ENCODE assay signal across 8 cellular contexts in the genomic region with DNA sequence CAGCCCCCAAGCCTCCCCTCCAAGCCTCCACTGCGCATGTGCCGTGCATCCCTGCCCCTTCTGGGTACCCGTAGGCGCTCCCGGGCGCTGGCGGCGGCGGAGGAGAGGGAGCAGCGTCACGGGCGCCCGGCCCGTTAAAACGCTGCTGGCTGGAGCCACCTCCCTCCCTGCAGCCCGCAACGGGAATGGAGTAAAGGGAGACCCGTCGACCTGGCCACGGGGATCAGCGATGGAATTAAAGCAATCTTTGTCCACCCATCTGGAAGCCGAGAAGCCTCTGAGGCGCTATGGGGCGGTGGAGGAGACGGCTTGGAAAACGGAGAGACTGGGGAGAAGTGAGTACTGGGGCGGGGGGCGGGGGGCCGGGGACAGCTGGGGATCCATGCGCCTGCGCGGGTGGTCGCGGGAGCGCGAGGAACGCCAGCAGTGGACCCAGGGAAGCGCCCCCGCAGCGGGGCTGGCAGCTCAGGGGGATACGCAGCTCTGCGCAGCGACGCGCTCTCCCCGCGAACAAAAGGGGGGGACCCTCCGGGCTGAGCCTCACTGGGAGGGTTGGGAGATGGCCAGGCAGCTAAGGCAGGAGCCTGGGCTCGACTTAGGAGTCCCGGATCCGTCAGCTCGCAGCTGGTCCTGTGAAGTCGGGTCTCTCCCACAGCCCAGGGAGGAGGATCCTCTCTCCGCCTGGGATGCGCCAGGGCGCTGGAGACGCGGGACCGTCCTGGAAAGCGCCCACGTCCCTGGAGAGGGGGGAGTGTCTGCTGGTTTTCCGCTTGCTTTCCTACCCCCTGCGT. TPM values are rescaled to one million over a fixed set of nuclear protein-coding genes. Genes with fewer than 3 reads are reported as not detected.
A peak's percentile ranks its signal among the peaks of the same experiment; 100 is the strongest.
DNase-seq lines count a peak whose midpoint lies in the region; ATAC-seq and TF ChIP-seq lines count a peak whose summit lies in the region.

A gene (plus strand): TSS at position 164 of the 791 bp plus-strand sequence. CDS start 66 bp downstream, at position 230.

- H3K9me3 Mint-ChIP-seq in activated B cell treated with CpG ODN at 0.5 μM for 24 hours: no peaks in the 10 kb centered on the region

- H3K27me3 ChIP-seq in brain microvascular endothelial cell (replicated peaks) (no peaks in the 10 kb centered on the region), iPS DF 6.9 (ENCODE audit: control insufficient read depth, insufficient read depth, low read length) (no peaks in the 10 kb centered on the region; the same call in 1 of the 2 replicates), aorta (ENCODE audit: control insufficient read depth in 1 of 2, insufficient read depth in 2 of 2, low read length in 1 of 2) (no peaks in the 10 kb centered on the region)

- intact Hi-C loops in activated B cell treated with CpG ODN at 0.5 μM for 24 hours (cut with micrococcal nuclease) (no loop called here), aorta (cut with DNase I) (no loop called here)

- WGBS in iPS DF 6.9 (ENCODE audit: insufficient coverage, insufficient read length): no CpG with 5 or more reads among the region's 63 CpGs
- WGBS in aorta, 2 donors: 0% methylated on average over 42 to 63 of the region's 63 CpGs

- no peaks in the 10 kb centered on the region for H3K4me1 ChIP-seq in iPS DF 6.9 (ENCODE audit: control insufficient read depth, insufficient read depth, low read length)
- H3K4me1 ChIP-seq in aorta (ENCODE audit: control insufficient read depth in 1 of 2, insufficient read depth in 2 of 2, low read length in 2 of 2): peaks cover 0 to 4% of the 10 kb centered on the region in 2 donors

- peaks cover 15% of the 10 kb centered on the region for H3K4me1 Mint-ChIP-seq in activated B cell treated with CpG ODN at 0.5 μM for 24 hours

- no peak for TF ChIP-seq CTCF in HFF-Myc (IDR thresholded peaks at IDR 0.05; ENCODE audit: low read depth, low read length, missing control alignments)
- TF ChIP-seq CTCF in activated B cell treated with CpG ODN at 0.5 μM for 24 hours (IDR thresholded peaks at IDR 0.05): no peak
- TF ChIP-seq CTCF in brain microvascular endothelial cell (IDR thresholded peaks at IDR 0.05; ENCODE audit: low read depth, low read length, missing control alignments): no peak

- peaks cover 15% of the 10 kb centered on the region for H3K27me3 Mint-ChIP-seq in activated B cell treated with CpG ODN at 0.5 μM for 24 hours

- H3K4me3 ChIP-seq in HFF-Myc (replicated peaks; ENCODE audit: low read depth, low read length): peak within 1 kb of the TSS; percentile 87
- peak within 1 kb of the TSS; percentile 88 for H3K4me3 ChIP-seq in brain microvascular endothelial cell (ENCODE audit: low read depth, low read length)
- peak within 1 kb of the TSS; percentile 76 for H3K4me3 ChIP-seq in iPS DF 6.9 (ENCODE audit: low read length)
- H3K4me3 ChIP-seq in aorta (ENCODE audit: low read length in 2 of 2): peak within 1 kb of the TSS; percentile 64 to 82

- ATAC-seq in activated B cell treated with CpG ODN at 0.5 μM for 24 hours (ENCODE audit: low read depth): peak; percentile 61
- ATAC-seq in aorta (ENCODE audit: low FRiP score): peak; percentile 94
- ATAC-seq in HG03469 (IDR thresholded peaks at IDR 0.05; ENCODE audit: unreplicated experiment): no peak

- POLR2A ChIA-PET in activated B cell treated with CpG ODN at 0.5 μM for 24 hours (lab: Charles Lee): interaction anchor here (0.6 to 1.3 kb wide), 2 partner anchors 158 to 208 kb away, joined by 5 to 6 read pairs; a partner anchor contains a TSS

- DNase-seq in 8988T (peak; percentile 31), HFF-Myc (ENCODE audit: extremely low read depth, low read depth) (no peak), activated B cell treated with CpG ODN at 0.5 μM for 24 hours (peak; percentile 42), brain microvascular endothelial cell (peak; percentile 61), iPS DF 6.9 (ENCODE audit: low read depth, low spot score) (no peak), retina (peak; percentile 93), aorta (peak; percentile 87 to 95)

- CTCF ChIA-PET in activated B cell treated with CpG ODN at 0.5 μM for 24 hours (lab: Charles Lee): no interaction called here

- H3K27ac ChIP-seq in brain microvascular endothelial cell (peak within 1 kb of the TSS; percentile 53), iPS DF 6.9 (ENCODE audit: low read length) (no peak within 1 kb of the TSS), aorta (ENCODE audit: low read depth in 1 of 2, low read length in 2 of 2) (peak within 1 kb of the TSS in 1 of 2 donors; percentile 55)

- H3K9me3 ChIP-seq in iPS DF 6.9 (ENCODE audit: control insufficient read depth, insufficient read depth, low read length): no peaks in the 10 kb centered on the region
- H3K9me3 ChIP-seq in aorta (ENCODE audit: control insufficient read depth, low read length): no peaks in the 10 kb centered on the region

- in situ Hi-C loops in brain microvascular endothelial cell (cut with HindIII; ENCODE audit: low pct_ligation_motif_present, low sequenced_read_pairs): no loop called here

- peak within 1 kb of the TSS; percentile 85 for H3K4me3 Mint-ChIP-seq in activated B cell treated with CpG ODN at 0.5 μM for 24 hours

- H3K36me3 ChIP-seq in brain microvascular endothelial cell (replicated peaks) (no peaks in the 10 kb centered on the region), iPS DF 6.9 (ENCODE audit: control insufficient read depth, insufficient read depth, low read length) (no peaks in the 10 kb centered on the region), aorta (ENCODE audit: control insufficient read depth in 1 of 2, insufficient read depth in 2 of 2, low read length in 1 of 2) (no peaks in the 10 kb centered on the region)

- no peaks in the 10 kb centered on the region for H3K36me3 Mint-ChIP-seq in activated B cell treated with CpG ODN at 0.5 μM for 24 hours (ENCODE audit: low read depth)

- H3K27ac Mint-ChIP-seq in activated B cell treated with CpG ODN at 0.5 μM for 24 hours: no peak within 1 kb of the TSS

RNA-seq across cellular contexts. Expression of the gene that starts here (rescaled TPM):
- total RNA-seq in activated B cell treated with CpG ODN at 0.5 μM for 24 hours (7.1 TPM in 2 replicates), aorta (10 to 100 TPM; 71.1 TPM)
- 10 to 100 TPM; 52.2 to 76.7 TPM for polyA plus RNA-seq in aorta

Comparison
In these comparisons a context has a peak if more than half of its experiments do, and no peak if none do; other contexts are left out.
1. DNase-seq: peak in 8988T (single experiment), activated B cell treated with CpG ODN at 0.5 μM for 24 hours (single experiment), brain microvascular endothelial cell (single experiment), retina (single experiment) and aorta (2 of 2); none in HFF-Myc (single experiment) and iPS DF 6.9 (single experiment).
2. Peak in every context shown above with its lines, with median percentiles within 50 percentile points of each other: H3K4me3 ChIP-seq.